Comparison of ENCODE assay signal across 35 cellular contexts in the genomic region with DNA sequence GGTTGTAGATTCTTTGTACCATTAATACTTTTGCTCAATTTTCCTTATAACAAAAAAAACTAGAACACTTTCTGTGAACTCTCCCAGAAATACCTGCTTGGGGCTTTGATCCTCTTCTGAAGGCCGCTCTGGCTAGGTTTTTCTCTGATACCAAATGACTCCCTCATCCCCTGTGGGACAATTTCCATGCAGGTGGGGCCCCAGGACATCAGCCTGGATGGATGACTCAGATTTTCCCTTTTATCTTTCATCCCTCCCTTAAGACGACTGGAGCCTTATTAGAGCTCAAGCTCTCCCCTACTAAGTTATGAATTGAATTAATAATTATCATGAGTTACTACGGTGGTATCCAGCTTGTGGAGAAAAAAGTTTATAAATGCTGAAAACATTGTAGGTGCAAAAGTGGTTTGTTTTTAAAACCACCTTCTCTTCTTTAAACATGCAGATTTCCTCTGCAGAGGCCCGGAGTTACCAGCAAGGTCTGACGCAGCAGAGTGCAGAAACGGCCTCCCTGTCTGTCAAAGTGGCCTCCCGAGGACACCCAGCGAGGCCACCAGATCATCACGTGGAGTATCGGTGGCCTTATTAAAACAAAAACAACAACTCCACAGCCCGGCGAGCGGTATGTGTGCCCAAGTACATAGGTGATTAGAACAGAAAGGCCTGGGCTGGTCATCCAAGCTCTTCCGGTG. TPM values are rescaled to one million over a fixed set of nuclear protein-coding genes. Genes with fewer than 3 reads are reported as not detected.
"Had no signal": no experiment of that assay in that cellular context is flagged by ENCODE, and none has a peak within 500 bp of the region (broad histone marks: within the 10 kb centered on the region; RNA-seq: fewer than 3 reads in every experiment).

No MANE protein-coding gene starts in this region.

- H3K4me3 Mint-ChIP-seq: activated B cell treated with CpG ODN at 0.5 μM for 24 hours; activated CD8-positive, alpha-beta T cell treated with anti-CD3 and anti-CD28 coated beads for 36 hours; activated naive CD4-positive, alpha-beta T cell treated with anti-CD3 and anti-CD28 coated beads for 36 hours; activated naive CD4-positive, alpha-beta T cell treated with anti-CD3 and anti-CD28 coated beads, Interleukin-2, amount 50 U/mL, for 24 hours; activated naive CD8-positive, alpha-beta T cell treated with anti-CD3 and anti-CD28 coated beads for 36 hours; activated naive CD8-positive, alpha-beta T cell treated with anti-CD3 and anti-CD28 coated beads, Interleukin-2, amount 50 U/mL, for 24 hours; activated T-helper 1 cell treated with anti-CD3 and anti-CD28 coated beads, Interleukin-12 subunit alpha, Interleukin-12 subunit beta, Interleukin-2, Interleukin-4 antibody, amounts not matched to agents 30 ng/mL and 10 ng/mL and 1 ng/mL, durations not matched to agents 14 hours and 24 hours and 36 hours; brain; central memory CD8-positive, alpha-beta T cell; effector memory CD8-positive, alpha-beta T cell had no signal

- H3K27ac ChIP-seq: adrenal gland, ascending aorta, breast epithelium, cardiac muscle cell, coronary artery, esophagus muscularis mucosa, gastroesophageal sphincter, heart right ventricle, WERI-Rb-1 had no signal

- H3K27me3 ChIP-seq: ascending aorta, breast epithelium had no signal

- H3K4me1 ChIP-seq: adrenal gland had no signal

- H3K36me3 ChIP-seq: adrenal gland, ascending aorta, breast epithelium, cardiac muscle cell, WERI-Rb-1 had no signal

- DNase-seq: activated B cell treated with CpG ODN at 0.5 μM for 24 hours; activated CD4-positive, alpha-beta T cell treated with anti-CD3 and anti-CD28 coated beads for 48 hours; activated CD4-positive, alpha-beta T cell treated with anti-CD3 and anti-CD28 coated beads, Interleukin-2, amount 50 U/mL, for 1 hour; activated CD4-positive, alpha-beta T cell treated with anti-CD3 and anti-CD28 coated beads, Interleukin-2, amount 50 U/mL, for 48 hours; activated CD8-positive, alpha-beta memory T cell treated with anti-CD3 and anti-CD28 coated beads for 24 hours; activated CD8-positive, alpha-beta memory T cell treated with anti-CD3 and anti-CD28 coated beads, Interleukin-2, amount 50 U/mL, for 4 hours; activated CD8-positive, alpha-beta T cell treated with anti-CD3 and anti-CD28 coated beads for 36 hours; activated effector memory CD4-positive, alpha-beta T cell treated with anti-CD3 and anti-CD28 coated beads, Interleukin-2, amount 50 U/mL, for 16 hours; activated naive CD4-positive, alpha-beta T cell treated with anti-CD3 and anti-CD28 coated beads for 36 hours; activated naive CD8-positive, alpha-beta T cell treated with anti-CD3 and anti-CD28 coated beads for 36 hours; activated naive CD8-positive, alpha-beta T cell treated with anti-CD3 and anti-CD28 coated beads, Interleukin-2, amount 50 U/mL, for 24 hours; activated T-cell treated with anti-CD3 and anti-CD28 coated beads, Interleukin-2, amount 50 U/mL, for 1 hour; activated T-cell treated with anti-CD3 and anti-CD28 coated beads, Interleukin-2, amount 50 U/mL, for 48 hours; adrenal gland; dermis blood vessel endothelial cell; effector CD4-positive, alpha-beta T cell; effector memory CD8-positive, alpha-beta T cell; erythroblast; foreskin melanocyte; heart right ventricle; T-helper 2 cell; WERI-Rb-1 had no signal

- H3K36me3 Mint-ChIP-seq: activated naive CD4-positive, alpha-beta T cell treated with anti-CD3 and anti-CD28 coated beads, Interleukin-2, amount 50 U/mL, for 24 hours; activated naive CD8-positive, alpha-beta T cell treated with anti-CD3 and anti-CD28 coated beads for 36 hours; brain had no signal

- H3K4me3 ChIP-seq: adrenal gland, ascending aorta, breast epithelium, cardiac muscle cell, coronary artery, esophagus muscularis mucosa, gastroesophageal sphincter, heart right ventricle had no signal

- H3K4me1 Mint-ChIP-seq: activated B cell treated with CpG ODN at 0.5 μM for 24 hours; activated naive CD4-positive, alpha-beta T cell treated with anti-CD3 and anti-CD28 coated beads, Interleukin-2, amount 50 U/mL, for 24 hours; activated naive CD8-positive, alpha-beta T cell treated with anti-CD3 and anti-CD28 coated beads for 36 hours; activated naive CD8-positive, alpha-beta T cell treated with anti-CD3 and anti-CD28 coated beads, Interleukin-2, amount 50 U/mL, for 24 hours; brain; central memory CD8-positive, alpha-beta T cell had no signal

- H3K9me3 Mint-ChIP-seq: activated B cell treated with CpG ODN at 0.5 μM for 24 hours; activated CD8-positive, alpha-beta T cell treated with anti-CD3 and anti-CD28 coated beads for 36 hours; activated naive CD4-positive, alpha-beta T cell treated with anti-CD3 and anti-CD28 coated beads for 36 hours; activated naive CD4-positive, alpha-beta T cell treated with anti-CD3 and anti-CD28 coated beads, Interleukin-2, amount 50 U/mL, for 24 hours; activated naive CD8-positive, alpha-beta T cell treated with anti-CD3 and anti-CD28 coated beads for 36 hours; activated naive CD8-positive, alpha-beta T cell treated with anti-CD3 and anti-CD28 coated beads, Interleukin-2, amount 50 U/mL, for 24 hours; activated T-helper 1 cell treated with anti-CD3 and anti-CD28 coated beads, Interleukin-12 subunit alpha, Interleukin-12 subunit beta, Interleukin-2, Interleukin-4 antibody, amounts not matched to agents 30 ng/mL and 10 ng/mL and 1 ng/mL, durations not matched to agents 14 hours and 24 hours and 36 hours; activated T-helper 2 cell treated with anti-CD3 and anti-CD28 coated beads, Interferon-gamma antibody, Interleukin-2, Interleukin-4, amounts not matched to agents 10 μg/mL and 5 μg/mL and 100 μg/mL, durations not matched to agents 14 hours and 24 hours and 36 hours; central memory CD8-positive, alpha-beta T cell; effector memory CD8-positive, alpha-beta T cell had no signal

- H3K27ac Mint-ChIP-seq: activated B cell treated with CpG ODN at 0.5 μM for 24 hours; activated CD8-positive, alpha-beta T cell treated with anti-CD3 and anti-CD28 coated beads for 36 hours; activated naive CD4-positive, alpha-beta T cell treated with anti-CD3 and anti-CD28 coated beads for 36 hours; activated naive CD4-positive, alpha-beta T cell treated with anti-CD3 and anti-CD28 coated beads, Interleukin-2, amount 50 U/mL, for 24 hours; activated naive CD8-positive, alpha-beta T cell treated with anti-CD3 and anti-CD28 coated beads for 36 hours; activated naive CD8-positive, alpha-beta T cell treated with anti-CD3 and anti-CD28 coated beads, Interleukin-2, amount 50 U/mL, for 24 hours; activated T-helper 1 cell treated with anti-CD3 and anti-CD28 coated beads, Interleukin-12 subunit alpha, Interleukin-12 subunit beta, Interleukin-2, Interleukin-4 antibody, amounts not matched to agents 30 ng/mL and 10 ng/mL and 1 ng/mL, durations not matched to agents 14 hours and 24 hours and 36 hours; activated T-helper 2 cell treated with anti-CD3 and anti-CD28 coated beads, Interferon-gamma antibody, Interleukin-2, Interleukin-4, amounts not matched to agents 10 μg/mL and 5 μg/mL and 100 μg/mL, durations not matched to agents 14 hours and 24 hours and 36 hours; brain; effector memory CD8-positive, alpha-beta T cell had no signal

- H3K9me3 ChIP-seq: adrenal gland, ascending aorta, heart right ventricle had no signal

RNA-seq across cellular contexts. Expression of a gene that starts 50.8 kb away (rescaled TPM):
- total RNA-seq: activated B cell treated with CpG ODN at 0.5 μM for 24 hours; activated CD8-positive, alpha-beta T cell treated with anti-CD3 and anti-CD28 coated beads for 36 hours; activated naive CD4-positive, alpha-beta T cell treated with anti-CD3 and anti-CD28 coated beads for 36 hours; activated naive CD8-positive, alpha-beta T cell treated with anti-CD3 and anti-CD28 coated beads for 36 hours; activated T-helper 1 cell treated with anti-CD3 and anti-CD28 coated beads, Interleukin-12 subunit alpha, Interleukin-12 subunit beta, Interleukin-2, Interleukin-4 antibody, amounts not matched to agents 30 ng/mL and 10 ng/mL and 1 ng/mL, durations not matched to agents 14 hours and 24 hours and 36 hours; activated T-helper 2 cell treated with anti-CD3 and anti-CD28 coated beads, Interferon-gamma antibody, Interleukin-2, Interleukin-4, amounts not matched to agents 10 μg/mL and 5 μg/mL and 100 μg/mL, durations not matched to agents 14 hours and 24 hours and 36 hours; adrenal gland; ascending aorta; dermis blood vessel endothelial cell; esophagus muscularis mucosa; glomerular endothelial cell; T-helper 1 cell treated with Interleukin-12 subunit alpha and Interleukin-12 subunit beta and Interleukin-4 antibody, amounts not matched to agents 30 ng/mL and 1 ng/mL, for 36 hours had no signal
